In the genomic region with DNA sequence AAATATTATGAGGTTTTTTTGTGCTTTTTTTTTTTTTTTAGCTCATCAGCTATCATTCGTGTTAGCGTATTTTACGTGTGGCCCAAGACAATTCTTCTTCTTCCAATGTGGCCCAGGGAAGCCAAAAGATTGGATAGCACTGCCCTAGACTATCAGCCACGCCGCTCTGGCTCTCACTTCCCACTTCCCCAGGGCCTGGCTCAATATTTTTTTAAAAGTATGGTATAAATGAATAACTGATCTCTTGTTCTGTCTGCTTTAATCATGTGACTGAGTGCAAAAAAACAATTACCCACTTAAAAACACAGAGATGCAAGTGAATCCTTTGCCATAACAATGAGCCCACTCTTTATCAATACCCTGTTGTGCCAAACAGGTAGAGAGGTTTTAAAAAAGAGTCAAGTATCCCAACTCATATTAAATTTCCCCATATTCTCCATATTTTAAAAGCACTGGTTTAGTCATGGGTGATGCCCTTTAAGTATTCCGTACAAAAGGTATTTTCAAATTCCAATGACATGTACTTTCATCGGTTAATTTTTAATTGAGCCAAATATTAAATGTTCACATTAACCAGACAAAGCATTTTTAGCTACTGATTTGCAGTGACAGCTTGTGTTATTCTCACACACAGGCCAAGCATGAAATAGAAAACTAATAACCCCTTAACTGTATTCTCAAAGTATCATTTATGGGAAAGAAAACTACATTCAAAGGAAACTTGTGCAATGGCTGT, we compare ENCODE assay signal across 1 cellular context.
TF ChIP-seq lines count a peak whose summit lies in the region.

No MANE protein-coding gene starts in this region.

TF ChIP-seq in SK-N-SH, 30 proteins besides CTCF, POLR2A, EP300 and RAD21:
- TF ChIP-seq MEF2A (IDR thresholded peaks at IDR 0.05; ENCODE audit: borderline replicate concordance, low read depth) (no peak), SMC3 (IDR thresholded peaks at IDR 0.05; ENCODE audit: low read depth, low read length) (no peak), NFIC (IDR thresholded peaks at IDR 0.05; ENCODE audit: borderline replicate concordance) (no peak), JUND (IDR thresholded peaks at IDR 0.05) (no peak), NRF1 (IDR thresholded peaks at IDR 0.05; ENCODE audit: low read depth, low read length) (no peak), TEAD4 (IDR thresholded peaks at IDR 0.05; ENCODE audit: borderline replicate concordance, insufficient read depth) (no peak), TAF1 (IDR thresholded peaks at IDR 0.05; ENCODE audit: borderline replicate concordance, low read depth, low read length) (no peak), SIN3A (IDR thresholded peaks at IDR 0.05; ENCODE audit: borderline replicate concordance, low read depth, low read length) (no peak), RCOR1 (IDR thresholded peaks at IDR 0.05; ENCODE audit: low read length) (no peak), PBX3 (IDR thresholded peaks at IDR 0.05) (no peak), YY1 (IDR thresholded peaks at IDR 0.05; ENCODE audit: low read depth) (no peak), POLR2AphosphoS5 (IDR thresholded peaks at IDR 0.05; ENCODE audit: low read depth, low read length) (no peak), CHD2 (IDR thresholded peaks at IDR 0.05; ENCODE audit: low read length, partially characterized antibody) (no peak), TCF12 (IDR thresholded peaks at IDR 0.05) (no peak)
- TF ChIP-seq, protein P1, sequence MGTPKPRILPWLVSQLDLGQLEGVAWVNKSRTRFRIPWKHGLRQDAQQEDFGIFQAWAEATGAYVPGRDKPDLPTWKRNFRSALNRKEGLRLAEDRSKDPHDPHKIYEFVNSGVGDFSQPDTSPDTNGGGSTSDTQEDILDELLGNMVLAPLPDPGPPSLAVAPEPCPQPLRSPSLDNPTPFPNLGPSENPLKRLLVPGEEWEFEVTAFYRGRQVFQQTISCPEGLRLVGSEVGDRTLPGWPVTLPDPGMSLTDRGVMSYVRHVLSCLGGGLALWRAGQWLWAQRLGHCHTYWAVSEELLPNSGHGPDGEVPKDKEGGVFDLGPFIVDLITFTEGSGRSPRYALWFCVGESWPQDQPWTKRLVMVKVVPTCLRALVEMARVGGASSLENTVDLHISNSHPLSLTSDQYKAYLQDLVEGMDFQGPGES (IDR thresholded peaks at IDR 0.05; ENCODE audit: low read depth, low read length) = no peak
- TF ChIP-seq, protein P2, sequence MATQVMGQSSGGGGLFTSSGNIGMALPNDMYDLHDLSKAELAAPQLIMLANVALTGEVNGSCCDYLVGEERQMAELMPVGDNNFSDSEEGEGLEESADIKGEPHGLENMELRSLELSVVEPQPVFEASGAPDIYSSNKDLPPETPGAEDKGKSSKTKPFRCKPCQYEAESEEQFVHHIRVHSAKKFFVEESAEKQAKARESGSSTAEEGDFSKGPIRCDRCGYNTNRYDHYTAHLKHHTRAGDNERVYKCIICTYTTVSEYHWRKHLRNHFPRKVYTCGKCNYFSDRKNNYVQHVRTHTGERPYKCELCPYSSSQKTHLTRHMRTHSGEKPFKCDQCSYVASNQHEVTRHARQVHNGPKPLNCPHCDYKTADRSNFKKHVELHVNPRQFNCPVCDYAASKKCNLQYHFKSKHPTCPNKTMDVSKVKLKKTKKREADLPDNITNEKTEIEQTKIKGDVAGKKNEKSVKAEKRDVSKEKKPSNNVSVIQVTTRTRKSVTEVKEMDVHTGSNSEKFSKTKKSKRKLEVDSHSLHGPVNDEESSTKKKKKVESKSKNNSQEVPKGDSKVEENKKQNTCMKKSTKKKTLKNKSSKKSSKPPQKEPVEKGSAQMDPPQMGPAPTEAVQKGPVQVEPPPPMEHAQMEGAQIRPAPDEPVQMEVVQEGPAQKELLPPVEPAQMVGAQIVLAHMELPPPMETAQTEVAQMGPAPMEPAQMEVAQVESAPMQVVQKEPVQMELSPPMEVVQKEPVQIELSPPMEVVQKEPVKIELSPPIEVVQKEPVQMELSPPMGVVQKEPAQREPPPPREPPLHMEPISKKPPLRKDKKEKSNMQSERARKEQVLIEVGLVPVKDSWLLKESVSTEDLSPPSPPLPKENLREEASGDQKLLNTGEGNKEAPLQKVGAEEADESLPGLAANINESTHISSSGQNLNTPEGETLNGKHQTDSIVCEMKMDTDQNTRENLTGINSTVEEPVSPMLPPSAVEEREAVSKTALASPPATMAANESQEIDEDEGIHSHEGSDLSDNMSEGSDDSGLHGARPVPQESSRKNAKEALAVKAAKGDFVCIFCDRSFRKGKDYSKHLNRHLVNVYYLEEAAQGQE (IDR thresholded peaks at IDR 0.05; ENCODE audit: low read depth, low read length) = no peak
- TF ChIP-seq, protein P3, sequence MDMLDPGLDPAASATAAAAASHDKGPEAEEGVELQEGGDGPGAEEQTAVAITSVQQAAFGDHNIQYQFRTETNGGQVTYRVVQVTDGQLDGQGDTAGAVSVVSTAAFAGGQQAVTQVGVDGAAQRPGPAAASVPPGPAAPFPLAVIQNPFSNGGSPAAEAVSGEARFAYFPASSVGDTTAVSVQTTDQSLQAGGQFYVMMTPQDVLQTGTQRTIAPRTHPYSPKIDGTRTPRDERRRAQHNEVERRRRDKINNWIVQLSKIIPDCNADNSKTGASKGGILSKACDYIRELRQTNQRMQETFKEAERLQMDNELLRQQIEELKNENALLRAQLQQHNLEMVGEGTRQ (IDR thresholded peaks at IDR 0.05; ENCODE audit: borderline replicate concordance, low read depth, low read length) = no peak
- TF ChIP-seq, protein P4, sequence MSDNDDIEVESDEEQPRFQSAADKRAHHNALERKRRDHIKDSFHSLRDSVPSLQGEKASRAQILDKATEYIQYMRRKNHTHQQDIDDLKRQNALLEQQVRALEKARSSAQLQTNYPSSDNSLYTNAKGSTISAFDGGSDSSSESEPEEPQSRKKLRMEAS (IDR thresholded peaks at IDR 0.05; ENCODE audit: low read depth) = no peak
